In genomic region chr6:136079701-136080565, GRCh38 we compare ENCODE assay signal across 32 cellular contexts.
DNase-seq lines count a peak whose midpoint lies in the region; ATAC-seq and TF ChIP-seq lines count a peak whose summit lies in the region.
"Had no signal": no experiment of that assay in that cellular context is flagged by ENCODE, and none has a peak within 500 bp of the region (broad histone marks: within the 10 kb centered on the region; RNA-seq: fewer than 3 reads in every experiment).

No MANE protein-coding gene starts in this region.

- no peak overlapping the region for H3K14ac ChIP-seq in IMR-90 (replicated peaks; ENCODE audit: low read depth, low read length)

- no peaks in the 10 kb centered on the region for H3K36me3 Mint-ChIP-seq in activated T-helper 1 cell treated with anti-CD3 and anti-CD28 coated beads, Interleukin-12 subunit alpha, Interleukin-12 subunit beta, Interleukin-2, Interleukin-4 antibody, amounts not matched to agents 30 ng/mL and 10 ng/mL and 1 ng/mL, durations not matched to agents 14 hours and 24 hours and 36 hours (ENCODE audit: low read depth)
- H3K36me3 Mint-ChIP-seq: brain; CD4-positive, CD25-positive, alpha-beta regulatory T cell had no signal

- TF ChIP-seq CTCF in IMR-90 (conservative IDR thresholded peaks at IDR 0.05; ENCODE audit: low read depth, low read length), result no peak
- no peak for TF ChIP-seq CTCF in fibroblast of mammary gland (conservative IDR thresholded peaks at IDR 0.05; ENCODE audit: control insufficient read depth, insufficient read depth, low read depth, low read length)
- TF ChIP-seq CTCF in left lung (IDR thresholded peaks at IDR 0.05), result no peak

- intact Hi-C loops in IMR-90 (cut with micrococcal nuclease) (no loop called here), left lung (cut with DNase I) (no loop called here), sciatic nerve (cut with DNase I) (no loop called here)
- intact Hi-C loops in activated T-helper 1 cell treated with anti-CD3 and anti-CD28 coated beads, Interleukin-12 subunit alpha, Interleukin-12 subunit beta, Interleukin-2, Interleukin-4 antibody, amounts not matched to agents 30 ng/mL and 10 ng/mL and 1 ng/mL, durations not matched to agents 14 hours and 24 hours and 36 hours (cut with micrococcal nuclease), result no loop called here

- H3K9me3 ChIP-seq in IMR-90 (ENCODE audit: control insufficient read depth, insufficient read depth, low read length), result no peaks in the 10 kb centered on the region
- H3K9me3 ChIP-seq in left lung, result no peaks in the 10 kb centered on the region
- H3K9me3 ChIP-seq: colonic mucosa, SJCRH30, upper lobe of left lung had no signal

- H3K4me1 ChIP-seq in IMR-90 (ENCODE audit: control insufficient read depth, insufficient read depth, low read length), result peaks cover 16% of the 10 kb centered on the region
- peaks cover 0 to 14% of the 10 kb centered on the region in 2 donors for H3K4me1 ChIP-seq in left lung
- H3K4me1 ChIP-seq: colonic mucosa, SJCRH30 had no signal

- no peak overlapping the region for H3K4me3 ChIP-seq in IMR-90 (ENCODE audit: insufficient read depth, low read depth, low read length)
- H3K4me3 ChIP-seq in fibroblast of mammary gland (ENCODE audit: control insufficient read depth, low read depth, low read length), result no peak overlapping the region
- H3K4me3 ChIP-seq in left lung, result no peak overlapping the region
- H3K4me3 ChIP-seq: colonic mucosa, SJCRH30, upper lobe of left lung had no signal

- no peak overlapping the region for H2BK120ac ChIP-seq in IMR-90 (ENCODE audit: low read depth, low read length)

- no peaks in the 10 kb centered on the region; the same call in 1 of the 2 replicates for H4K20me1 ChIP-seq in IMR-90 (ENCODE audit: insufficient read depth, low read length)

- no peak overlapping the region for H3K56ac ChIP-seq in IMR-90 (ENCODE audit: extremely low read depth, insufficient read depth, low read length)

- no peaks in the 10 kb centered on the region for H3K9me3 Mint-ChIP-seq in activated T-helper 1 cell treated with anti-CD3 and anti-CD28 coated beads, Interleukin-12 subunit alpha, Interleukin-12 subunit beta, Interleukin-2, Interleukin-4 antibody, amounts not matched to agents 30 ng/mL and 10 ng/mL and 1 ng/mL, durations not matched to agents 14 hours and 24 hours and 36 hours
- H3K9me3 Mint-ChIP-seq: activated T-helper 17 cell treated with anti-CD3 and anti-CD28 coated beads, Interleukin-2, amount 50 U/mL, for 72 hours; nephron progenitor cell had no signal

- no peak overlapping the region for H2BK5ac ChIP-seq in IMR-90 (ENCODE audit: low read depth, low read length, poor library complexity, severe bottlenecking)

- no peak overlapping the region for H3K27ac Mint-ChIP-seq in activated T-helper 1 cell treated with anti-CD3 and anti-CD28 coated beads, Interleukin-12 subunit alpha, Interleukin-12 subunit beta, Interleukin-2, Interleukin-4 antibody, amounts not matched to agents 30 ng/mL and 10 ng/mL and 1 ng/mL, durations not matched to agents 14 hours and 24 hours and 36 hours
- H3K27ac Mint-ChIP-seq: activated CD8-positive, alpha-beta T cell treated with anti-CD3 and anti-CD28 coated beads, Interleukin-2, amount 10 ng/mL, durations not matched to agents 7 days and 5 days; activated T-helper 17 cell treated with anti-CD3 and anti-CD28 coated beads, Interleukin-2, amount 50 U/mL, for 72 hours; brain; CD4-positive, CD25-positive, alpha-beta regulatory T cell; nephron progenitor cell had no signal

- no peaks in the 10 kb centered on the region for H3K27me3 ChIP-seq in IMR-90 (ENCODE audit: control insufficient read depth, insufficient read depth, low read length)
- H3K27me3 ChIP-seq in left lung, result no peaks in the 10 kb centered on the region
- H3K27me3 ChIP-seq: colonic mucosa, SJCRH30, upper lobe of left lung had no signal

- no peak overlapping the region for H2AK9ac ChIP-seq in IMR-90 (replicated peaks; ENCODE audit: low read depth, low read length, poor library complexity)

- CTCF ChIA-PET in IMR-90 (lab: Yijun Ruan, JAX), result no interaction called here

- dilution Hi-C loops in IMR-90 (cut with HindIII; ENCODE audit: low sequenced_read_pairs, unreplicated experiment), result no loop called here

- no peak overlapping the region for H2BK15ac ChIP-seq in IMR-90 (ENCODE audit: low read depth, low read length)

- H3K18ac ChIP-seq in IMR-90 (ENCODE audit: low read depth, low read length), result peak overlapping the region; percentile 36; the same call in 1 of the 2 replicates

- peaks cover 18% of the 10 kb centered on the region for H3K9me1 ChIP-seq in IMR-90 (ENCODE audit: insufficient read depth, low read length)

- H3K4ac ChIP-seq in IMR-90 (ENCODE audit: low read depth, low read length), result no peak overlapping the region

- POLR2A ChIA-PET in IMR-90 (lab: Charles Lee; ENCODE audit: unreplicated experiment), result no interaction called here

- no peak overlapping the region for H2AFZ ChIP-seq in IMR-90 (replicated peaks; ENCODE audit: low read length, poor library complexity)

- H3K9ac ChIP-seq in IMR-90 (ENCODE audit: low read depth, low read length), result no peak overlapping the region

- peak overlapping the region; percentile 29; the same call in 1 of the 2 replicates for H4K5ac ChIP-seq in IMR-90 (ENCODE audit: low read depth, low read length)

- ATAC-seq in IMR-90 (ENCODE audit: low read depth), result no peak
- peak; percentile 25 for ATAC-seq in left lung
- peak; percentile 87 for ATAC-seq in sciatic nerve
- ATAC-seq in HG02678 (IDR thresholded peaks at IDR 0.05; ENCODE audit: unreplicated experiment), result no peak
- ATAC-seq: activated CD8-positive, alpha-beta T cell treated with anti-CD3 and anti-CD28 coated beads, Interleukin-2, amount 10 ng/mL, durations not matched to agents 7 days and 5 days; activated T-helper 17 cell treated with anti-CD3 and anti-CD28 coated beads, Interleukin-2, amount 50 U/mL, for 72 hours had no signal

- peaks cover 2% of the 10 kb centered on the region for H3K36me3 ChIP-seq in IMR-90 (ENCODE audit: control insufficient read depth, insufficient read depth, low read length)
- no peaks in the 10 kb centered on the region for H3K36me3 ChIP-seq in left lung
- H3K36me3 ChIP-seq: colonic mucosa, SJCRH30, upper lobe of left lung had no signal

- DNase-seq in IMR-90 (no peak), fibroblast of mammary gland (ENCODE audit: low read depth) (peak; percentile 31), left lung (no peak), sciatic nerve (ENCODE audit: low spot score) (no peak)
- DNase-seq in effector CD8-positive, alpha-beta T cell (lab: John Stamatoyannopoulos, UW), result no peak
- no peak for DNase-seq in activated naive CD4-positive, alpha-beta T cell (lab: John Stamatoyannopoulos, UW)
- DNase-seq in activated T-helper 1 cell treated with anti-CD3 and anti-CD28 coated beads, Interleukin-12 subunit alpha, Interleukin-12 subunit beta, Interleukin-2, Interleukin-4 antibody, amounts not matched to agents 30 ng/mL and 10 ng/mL and 1 ng/mL, durations not matched to agents 14 hours and 24 hours and 36 hours (ENCODE audit: low spot score), result no peak
- DNase-seq: activated CD8-positive, alpha-beta T cell treated with anti-CD3 and anti-CD28 coated beads, Interleukin-2, amount 10 ng/mL, durations not matched to agents 7 days and 5 days; activated naive CD4-positive, alpha-beta T cell treated with anti-CD3 and anti-CD28 coated beads, Interleukin-2, amount 50 U/mL, for 16 hours; AML-193; amniotic stem cell; CD4-positive, CD25-positive, alpha-beta regulatory T cell; colonic mucosa; effector memory CD4-positive, alpha-beta T cell; GOT3; head of caudate nucleus; KBM-7; mammary epithelial cell; NCI-H1092 treated with DMSO at 0.1 percent for 48 hours; NCI-H1694 treated with DMSO at 0.1 percent for 48 hours; NCI-H2171; NCI-H510A; nephron progenitor cell; posterior cingulate gyrus; SJCRH30; stimulated activated CD4-positive, alpha-beta T cell treated with anti-CD3 and anti-CD28 coated beads, Interleukin-4, amount 100 ng/mL, for 4 hours; SW 1271; T-helper 9 cell; upper lobe of left lung had no signal

- no peak overlapping the region for H4K8ac ChIP-seq in IMR-90 (ENCODE audit: low read depth in 2 of 2, low read length in 2 of 2)

- H3K4me2 ChIP-seq in IMR-90 (ENCODE audit: low read depth, low read length), result no peak overlapping the region

- H2AK5ac ChIP-seq in IMR-90 (ENCODE audit: low read depth, low read length), result no peak overlapping the region

- no CpG with 5 or more reads among the region's 6 CpGs for WGBS in IMR-90 (ENCODE audit: extremely low coverage in 2 of 2, insufficient read length in 1 of 2), 2 experiments

- no peak overlapping the region for H3K23ac ChIP-seq in IMR-90 (ENCODE audit: low read depth, low read length)

- H3K4me3 Mint-ChIP-seq in activated T-helper 1 cell treated with anti-CD3 and anti-CD28 coated beads, Interleukin-12 subunit alpha, Interleukin-12 subunit beta, Interleukin-2, Interleukin-4 antibody, amounts not matched to agents 30 ng/mL and 10 ng/mL and 1 ng/mL, durations not matched to agents 14 hours and 24 hours and 36 hours, result no peak overlapping the region
- H3K4me3 Mint-ChIP-seq: activated CD8-positive, alpha-beta T cell treated with anti-CD3 and anti-CD28 coated beads, Interleukin-2, amount 10 ng/mL, durations not matched to agents 7 days and 5 days; activated T-helper 17 cell treated with anti-CD3 and anti-CD28 coated beads, Interleukin-2, amount 50 U/mL, for 72 hours; brain; CD4-positive, CD25-positive, alpha-beta regulatory T cell; nephron progenitor cell had no signal

- in situ Hi-C loops in IMR-90 (cut with MboI; ENCODE audit: low sequenced_read_pairs), result no loop called here

- TF ChIP-seq POLR2A in IMR-90 (IDR thresholded peaks at IDR 0.05; ENCODE audit: low read depth, low read length), result no peak

- H3K27ac ChIP-seq in IMR-90 (ENCODE audit: insufficient read depth, low read length) (no peak overlapping the region), left lung (no peak overlapping the region)
- H3K27ac ChIP-seq: colonic mucosa, SJCRH30 had no signal

- no peak overlapping the region for H2BK20ac ChIP-seq in IMR-90 (ENCODE audit: low read depth, low read length)

- no peaks in the 10 kb centered on the region for H3K27me3 Mint-ChIP-seq in activated T-helper 1 cell treated with anti-CD3 and anti-CD28 coated beads, Interleukin-12 subunit alpha, Interleukin-12 subunit beta, Interleukin-2, Interleukin-4 antibody, amounts not matched to agents 30 ng/mL and 10 ng/mL and 1 ng/mL, durations not matched to agents 14 hours and 24 hours and 36 hours (ENCODE audit: insufficient read depth)

- H3K79me1 ChIP-seq in IMR-90 (ENCODE audit: low read depth in 1 of 2, low read length in 2 of 2), result peaks cover 29 to 72% of the 10 kb centered on the region in 2 experiments

- no peak for TF ChIP-seq RAD21 in IMR-90 (IDR thresholded peaks at IDR 0.05; ENCODE audit: low read length)

- no TSS peak for BruUV-seq in IMR-90 (replicated peaks; lab: Mats Ljungman, UMichigan)

- no peaks in the 10 kb centered on the region for H3K4me1 Mint-ChIP-seq in activated T-helper 1 cell treated with anti-CD3 and anti-CD28 coated beads, Interleukin-12 subunit alpha, Interleukin-12 subunit beta, Interleukin-2, Interleukin-4 antibody, amounts not matched to agents 30 ng/mL and 10 ng/mL and 1 ng/mL, durations not matched to agents 14 hours and 24 hours and 36 hours (ENCODE audit: low read depth)
- H3K4me1 Mint-ChIP-seq: activated T-helper 17 cell treated with anti-CD3 and anti-CD28 coated beads, Interleukin-2, amount 50 U/mL, for 72 hours; brain; CD4-positive, CD25-positive, alpha-beta regulatory T cell; nephron progenitor cell had no signal

- no peak overlapping the region; the same call in 1 of the 2 replicates for H4K91ac ChIP-seq in IMR-90 (ENCODE audit: insufficient read depth, low read depth, low read length)

Comparison
In these comparisons a context has a peak if more than half of its experiments do, and no peak if none do; other contexts are left out.
1. ATAC-seq: peak in left lung (single experiment) and sciatic nerve (single experiment); none in IMR-90 (single experiment) and HG02678 (single experiment).